In the genomic region with DNA sequence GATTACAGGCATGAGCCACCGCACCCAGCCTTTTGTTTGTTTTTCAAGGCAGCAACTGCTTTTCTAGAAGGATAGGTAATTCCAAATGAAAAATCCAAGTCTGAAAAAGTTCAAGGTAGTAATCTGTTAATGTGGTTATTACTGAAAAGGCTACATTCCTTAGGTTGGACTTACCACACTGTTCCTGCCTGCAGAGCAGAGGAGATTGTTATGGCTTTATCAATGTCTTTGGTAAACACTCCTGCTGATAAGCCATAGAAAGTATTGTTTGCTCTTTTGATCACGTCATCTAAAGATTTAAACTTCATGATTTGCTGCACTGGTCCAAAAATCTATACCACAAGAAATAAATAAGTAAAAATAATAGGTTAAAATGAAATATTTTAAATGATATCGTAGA, we compare ENCODE assay signal across 21 cellular contexts. TPM values are rescaled to one million over a fixed set of nuclear protein-coding genes. Genes with fewer than 3 reads are reported as not detected.
"Had no signal": no experiment of that assay in that cellular context is flagged by ENCODE, and none has a peak within 500 bp of the region (broad histone marks: within the 10 kb centered on the region; RNA-seq: fewer than 3 reads in every experiment).

No MANE protein-coding gene starts in this region.

- H3K27ac Mint-ChIP-seq: activated CD8-positive, alpha-beta T cell treated with anti-CD3 and anti-CD28 coated beads, Interleukin-2, amount 10 ng/mL, durations not matched to agents 7 days and 5 days; activated naive CD8-positive, alpha-beta T cell treated with anti-CD3 and anti-CD28 coated beads, Interleukin-2, amount 10 ng/mL, durations not matched to agents 7 days and 5 days; T-helper 1 cell treated with Interleukin-12 subunit alpha and Interleukin-12 subunit beta and Interleukin-4 antibody, amounts not matched to agents 30 μg/mL and 1 μg/mL, for 36 hours had no signal

- DNase-seq: activated CD4-positive, alpha-beta T cell treated with anti-CD3 and anti-CD28 coated beads for 48 hours; activated CD4-positive, alpha-beta T cell treated with anti-CD3 and anti-CD28 coated beads, Interleukin-2, amount 50 U/mL, for 4 hours; activated CD8-positive, alpha-beta memory T cell treated with anti-CD3 and anti-CD28 coated beads, Interleukin-2, amount 50 U/mL, for 48 hours; activated CD8-positive, alpha-beta T cell treated with anti-CD3 and anti-CD28 coated beads, Interleukin-2, amount 10 ng/mL, durations not matched to agents 7 days and 5 days; activated naive CD4-positive, alpha-beta T cell treated with anti-CD3 and anti-CD28 coated beads, Interleukin-2, amount 50 U/mL, for 16 hours; activated naive CD8-positive, alpha-beta T cell treated with anti-CD3 and anti-CD28 coated beads, Interleukin-2, amount 10 ng/mL, durations not matched to agents 7 days and 5 days; activated T-cell treated with anti-CD3 and anti-CD28 coated beads, Interleukin-2, amount 50 U/mL, for 1 hour; adrenal gland; anterior cingulate cortex; IMR-90; Kasumi-1; KBM-7; NCI-H1048; NCI-H187; NCI-H2081; NCI-H510A treated with DMSO at 0.1 percent for 48 hours; PC-9; SHP77 treated with DMSO at 0.1 percent for 48 hours had no signal

- H3K27me3 ChIP-seq: adrenal gland had no signal

- H3K4me2 ChIP-seq: PC-9 had no signal

- H3K36me3 Mint-ChIP-seq: activated naive CD8-positive, alpha-beta T cell treated with anti-CD3 and anti-CD28 coated beads, Interleukin-2, amount 10 ng/mL, durations not matched to agents 7 days and 5 days had no signal

- ATAC-seq: activated CD4-positive, CD25-positive, alpha-beta regulatory T cell treated with anti-CD3 and anti-CD28 coated beads, Interleukin-2, amount 50 U/mL, for 24 hours; activated CD8-positive, alpha-beta T cell treated with anti-CD3 and anti-CD28 coated beads, Interleukin-2, amount 10 ng/mL, durations not matched to agents 7 days and 5 days had no signal

- H3K9me3 Mint-ChIP-seq: activated naive CD8-positive, alpha-beta T cell treated with anti-CD3 and anti-CD28 coated beads, Interleukin-2, amount 10 ng/mL, durations not matched to agents 7 days and 5 days; T-helper 1 cell treated with Interleukin-12 subunit alpha and Interleukin-12 subunit beta and Interleukin-4 antibody, amounts not matched to agents 30 μg/mL and 1 μg/mL, for 36 hours had no signal

- H3K4me3 ChIP-seq: adrenal gland, PC-9 had no signal

- H3K4me1 Mint-ChIP-seq: activated naive CD8-positive, alpha-beta T cell treated with anti-CD3 and anti-CD28 coated beads, Interleukin-2, amount 10 ng/mL, durations not matched to agents 7 days and 5 days had no signal

- H2AFZ ChIP-seq: PC-9 had no signal

- H3K4me3 Mint-ChIP-seq: activated CD8-positive, alpha-beta T cell treated with anti-CD3 and anti-CD28 coated beads, Interleukin-2, amount 10 ng/mL, durations not matched to agents 7 days and 5 days; activated naive CD8-positive, alpha-beta T cell treated with anti-CD3 and anti-CD28 coated beads, Interleukin-2, amount 10 ng/mL, durations not matched to agents 7 days and 5 days; T-helper 1 cell treated with Interleukin-12 subunit alpha and Interleukin-12 subunit beta and Interleukin-4 antibody, amounts not matched to agents 30 μg/mL and 1 μg/mL, for 36 hours had no signal

- H3K27ac ChIP-seq: adrenal gland, PC-9 had no signal

- FAIRE-seq: bronchial epithelial cell had no signal

- H3K9me3 ChIP-seq: adrenal gland had no signal

RNA-seq across cellular contexts. Expression of a gene that starts 43.4 kb away (rescaled TPM):
- total RNA-seq: activated CD8-positive, alpha-beta T cell treated with anti-CD3 and anti-CD28 coated beads, Interleukin-2, amount 10 ng/mL, durations not matched to agents 7 days and 5 days; IMR-90 had no signal
- polyA plus RNA-seq: IMR-90 had no signal
